3 cellular contexts compared by ENCODE assay signal in genomic region chr2:60964651-60965513, GRCh38.
A peak's percentile ranks its signal among the peaks of the same experiment; 100 is the strongest.
TF ChIP-seq lines count a peak whose summit lies in the region.

No MANE protein-coding gene starts in this region.

TF ChIP-seq in A549, 52 proteins besides CTCF, POLR2A, EP300 and RAD21:
- TF ChIP-seq KDM5A (IDR thresholded peaks at IDR 0.05) (no peak), SREBF2 (IDR thresholded peaks at IDR 0.05) (no peak), PHF8 (IDR thresholded peaks at IDR 0.05; ENCODE audit: borderline replicate concordance, low read depth) (no peak), HOXA7 (CRISPR knock-in tag; IDR thresholded peaks at IDR 0.05) (no peak), MAX (IDR thresholded peaks at IDR 0.05) (no peak), BHLHE40 (IDR thresholded peaks at IDR 0.05; ENCODE audit: low read depth, low read length) (no peak), HDAC2 (IDR thresholded peaks at IDR 0.05) (no peak), BCL3 (IDR thresholded peaks at IDR 0.05) (no peak)

TF ChIP-seq in GM12891, 5 proteins besides CTCF, POLR2A, EP300 and RAD21:
- TF ChIP-seq POLR2AphosphoS5 (IDR thresholded peaks at IDR 0.05; ENCODE audit: low read depth, low read length) (no peak), POU2F2 (IDR thresholded peaks at IDR 0.05; ENCODE audit: low read depth, low read length) (no peak), PAX5 (IDR thresholded peaks at IDR 0.05; ENCODE audit: insufficient read depth, low read length, severe bottlenecking) (no peak), SPI1 (IDR thresholded peaks at IDR 0.05; ENCODE audit: low read depth, low read length) (peak; percentile 26; the same call in 1 of the 2 replicates), TAF1 (IDR thresholded peaks at IDR 0.05; ENCODE audit: low read depth, low read length) (no peak)

TF ChIP-seq in H1, 55 proteins besides CTCF, POLR2A, EP300 and RAD21:
- TF ChIP-seq SAP30 (IDR thresholded peaks at IDR 0.05; ENCODE audit: insufficient read depth, insufficient replicate concordance, low read length) = no peak
- TF ChIP-seq YY1 (IDR thresholded peaks at IDR 0.05; ENCODE audit: low read depth, low read length) = peak; percentile 82; the same call in 1 of the 2 replicates
